In the genomic region with DNA sequence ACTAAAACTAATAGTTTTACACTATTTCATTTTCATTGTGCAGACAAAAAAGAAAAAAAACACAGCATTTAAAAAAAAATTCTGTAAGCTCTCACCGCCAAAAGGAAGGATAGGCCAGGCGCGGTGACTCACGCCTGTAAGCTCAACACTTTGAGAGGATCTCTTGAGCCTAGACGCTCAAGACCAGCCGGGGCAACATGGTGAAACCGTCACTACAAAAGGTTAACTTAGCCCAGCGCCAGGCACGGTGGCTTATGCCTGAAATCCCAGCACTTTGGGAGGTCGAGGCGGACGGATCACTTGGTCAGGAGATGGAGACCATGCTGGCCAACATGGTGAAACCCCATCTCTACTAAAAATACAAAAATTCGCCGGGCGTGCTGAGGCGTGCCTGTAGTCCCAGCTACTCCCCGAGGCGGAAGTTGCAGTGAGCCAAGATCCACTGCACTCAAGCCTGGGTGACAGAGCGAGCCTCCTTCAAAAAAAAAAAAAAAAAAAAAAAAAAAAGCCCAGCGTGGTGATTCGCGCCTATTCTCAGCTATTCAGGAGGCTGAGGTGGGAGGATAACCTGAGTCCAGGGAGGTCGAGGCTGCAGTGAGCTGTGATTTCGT, we compare ENCODE assay signal across 8 cellular contexts. TPM values are rescaled to one million over a fixed set of nuclear protein-coding genes. Genes with fewer than 3 reads are reported as not detected.
DNase-seq lines count a peak whose midpoint lies in the region; ATAC-seq and TF ChIP-seq lines count a peak whose summit lies in the region.

No MANE protein-coding gene starts in this region.

- peak; percentile 80 for DNase-seq in NCI-H2196 (lab: John Stamatoyannopoulos, UW; ENCODE audit: unreplicated experiment)
- DNase-seq in activated CD4-positive, alpha-beta memory T cell treated with anti-CD3 and anti-CD28 coated beads for 36 hours: peak; percentile 71
- DNase-seq in epithelial cell of prostate (ENCODE audit: low read depth, low spot score): no peak
- no peak for DNase-seq in neural progenitor cell (ENCODE audit: low spot score)
- DNase-seq in upper lobe of right lung: peak; percentile 77
- DNase-seq in germinal center (ENCODE audit: low spot score): no peak

- no peak overlapping the region for H2AFZ ChIP-seq in neural progenitor cell (replicated peaks)

- peak overlapping the region; percentile 96 for H3K27ac Mint-ChIP-seq in activated CD4-positive, alpha-beta memory T cell treated with anti-CD3 and anti-CD28 coated beads for 36 hours
- H3K27ac Mint-ChIP-seq in neural progenitor cell: no peak overlapping the region

- no peak for ATAC-seq in upper lobe of right lung
- ATAC-seq in GM18505 (IDR thresholded peaks at IDR 0.05; ENCODE audit: unreplicated experiment): no peak

- no peak for TF ChIP-seq POLR2A in GM18505 (IDR thresholded peaks at IDR 0.05; ENCODE audit: borderline replicate concordance, extremely low read depth, insufficient read depth, insufficient read length)

- H3K4me3 Mint-ChIP-seq in activated CD4-positive, alpha-beta memory T cell treated with anti-CD3 and anti-CD28 coated beads for 36 hours: peak overlapping the region; percentile 81
- H3K4me3 Mint-ChIP-seq in neural progenitor cell: peak overlapping the region; percentile 95

- H3K36me3 Mint-ChIP-seq in activated CD4-positive, alpha-beta memory T cell treated with anti-CD3 and anti-CD28 coated beads for 36 hours: peaks cover 4% of the 10 kb centered on the region
- peaks cover 12% of the 10 kb centered on the region for H3K36me3 Mint-ChIP-seq in neural progenitor cell

- H3K36me3 ChIP-seq in ES-I3 (ENCODE audit: insufficient read depth, low read length): no peaks in the 10 kb centered on the region
- H3K36me3 ChIP-seq in neural progenitor cell: no peaks in the 10 kb centered on the region
- H3K36me3 ChIP-seq in upper lobe of right lung: no peaks in the 10 kb centered on the region

- H3K9me3 ChIP-seq in ES-I3 (ENCODE audit: control insufficient read depth, insufficient read depth, low read length) (no peaks in the 10 kb centered on the region), neural progenitor cell (ENCODE audit: low read depth) (no peaks in the 10 kb centered on the region), upper lobe of right lung (no peaks in the 10 kb centered on the region)

- peak overlapping the region; percentile 100 for H3K27ac ChIP-seq in epithelial cell of prostate
- H3K27ac ChIP-seq in neural progenitor cell: no peak overlapping the region
- H3K27ac ChIP-seq in upper lobe of right lung: peak overlapping the region; percentile 100

- peak overlapping the region; percentile 82 for H3K4me2 ChIP-seq in neural progenitor cell

- intact Hi-C loops in activated CD4-positive, alpha-beta memory T cell treated with anti-CD3 and anti-CD28 coated beads for 36 hours (cut with micrococcal nuclease): no loop called here
- intact Hi-C loops in upper lobe of right lung (cut with DNase I): no loop called here

- no peaks in the 10 kb centered on the region for H3K9me3 Mint-ChIP-seq in activated CD4-positive, alpha-beta memory T cell treated with anti-CD3 and anti-CD28 coated beads for 36 hours
- H3K9me3 Mint-ChIP-seq in neural progenitor cell: peaks cover 2% of the 10 kb centered on the region

- no peaks in the 10 kb centered on the region for H3K27me3 ChIP-seq in neural progenitor cell
- no peaks in the 10 kb centered on the region for H3K27me3 ChIP-seq in upper lobe of right lung

- peaks cover 26% of the 10 kb centered on the region for H3K4me1 Mint-ChIP-seq in activated CD4-positive, alpha-beta memory T cell treated with anti-CD3 and anti-CD28 coated beads for 36 hours (ENCODE audit: low read depth)
- H3K4me1 Mint-ChIP-seq in neural progenitor cell: peaks cover 40% of the 10 kb centered on the region

- H3F3A ChIP-seq in neural progenitor cell (ENCODE audit: low read depth): peaks cover 69% of the 10 kb centered on the region

- H3K4me3 ChIP-seq in neural progenitor cell (peak overlapping the region; percentile 66), upper lobe of right lung (peak overlapping the region; percentile 96)

- TF ChIP-seq CTCF in neural progenitor cell (IDR thresholded peaks at IDR 0.05): no peak
- no peak for TF ChIP-seq CTCF in upper lobe of right lung (IDR thresholded peaks at IDR 0.05)

- H3K79me2 ChIP-seq in neural progenitor cell (ENCODE audit: low read depth): peaks cover 27% of the 10 kb centered on the region

- H3K9ac ChIP-seq in ES-I3 (ENCODE audit: low read depth, low read length): peak overlapping the region; percentile 92
- no peak overlapping the region for H3K9ac ChIP-seq in neural progenitor cell

- POLR2A ChIA-PET in activated CD4-positive, alpha-beta memory T cell treated with anti-CD3 and anti-CD28 coated beads for 36 hours (lab: Charles Lee): interaction anchor here (0.6 to 3.3 kb wide), 10 partner anchors 11 to 609 kb away, joined by 3 to 97 read pairs (median 6); partner anchors contain the start of genes CPLANE2, SPEN and ZBTB17

- H3K27me3 Mint-ChIP-seq in activated CD4-positive, alpha-beta memory T cell treated with anti-CD3 and anti-CD28 coated beads for 36 hours: no peaks in the 10 kb centered on the region
- peaks cover 4% of the 10 kb centered on the region for H3K27me3 Mint-ChIP-seq in neural progenitor cell (ENCODE audit: insufficient read depth, low read depth)

- H3K4me1 ChIP-seq in ES-I3 (ENCODE audit: insufficient read depth, low read length): peaks cover 7% of the 10 kb centered on the region
- peaks cover 6% of the 10 kb centered on the region for H3K4me1 ChIP-seq in neural progenitor cell
- peaks cover 12% of the 10 kb centered on the region for H3K4me1 ChIP-seq in upper lobe of right lung

- CTCF ChIA-PET in activated CD4-positive, alpha-beta memory T cell treated with anti-CD3 and anti-CD28 coated beads for 36 hours (lab: Charles Lee): interaction anchor here (0.7 to 2.7 kb wide), 8 partner anchors 10 to 421 kb away, joined by 3 to 13 read pairs (median 5); partner anchors contain the start of gene SPEN

- no peaks in the 10 kb centered on the region for H4K20me1 ChIP-seq in neural progenitor cell (ENCODE audit: low read depth)

RNA-seq across cellular contexts. Expression of gene SPEN, which starts 14.3 kb away (rescaled TPM):
- 10 to 100 TPM; 37.0 to 41.9 TPM for total RNA-seq in activated CD4-positive, alpha-beta memory T cell treated with anti-CD3 and anti-CD28 coated beads for 36 hours
- total RNA-seq in neural progenitor cell (ENCODE audit: low replicate concordance) (40.1 and 59.6 TPM in 2 replicates), upper lobe of right lung (53.1 TPM)

RNA-seq across cellular contexts. Expression of gene UQCRHL, which starts 25.7 kb away (rescaled TPM):
- 1 to 10 TPM; 2.0 to 2.5 TPM for total RNA-seq in activated CD4-positive, alpha-beta memory T cell treated with anti-CD3 and anti-CD28 coated beads for 36 hours
- 2.8 and 4.8 TPM in 2 replicates for total RNA-seq in neural progenitor cell (ENCODE audit: low replicate concordance)
- 0.93 TPM for total RNA-seq in upper lobe of right lung

Comparison
In these comparisons a context has a peak if more than half of its experiments do, and no peak if none do; other contexts are left out.
1. DNase-seq: peak in NCI-H2196 (single experiment), activated CD4-positive, alpha-beta memory T cell treated with anti-CD3 and anti-CD28 coated beads for 36 hours (single experiment) and upper lobe of right lung (single experiment); none in epithelial cell of prostate (single experiment), neural progenitor cell (single experiment) and germinal center (single experiment).